ENCODE assay signal across 8 cellular contexts in genomic region chr10:97025613-97026242, GRCh38.
A peak's percentile ranks its signal among the peaks of the same experiment; 100 is the strongest.
DNase-seq lines count a peak whose midpoint lies in the region; ATAC-seq and TF ChIP-seq lines count a peak whose summit lies in the region.

No MANE protein-coding gene starts in this region.

- no peaks in the 10 kb centered on the region for H4K20me1 ChIP-seq in neural cell (ENCODE audit: insufficient read depth)

- DNase-seq in A172 (ENCODE audit: low spot score) (peak; percentile 28), NCI-H82 treated with DMSO at 0.1 percent for 48 hours (lab: John Stamatoyannopoulos, UW; ENCODE audit: unreplicated experiment) (peak; percentile 18), activated T-cell treated with anti-CD3 and anti-CD28 coated beads for 48 hours (ENCODE audit: low read depth) (peak; percentile 36), fibroblast of pulmonary artery (ENCODE audit: low read depth) (peak; percentile 63), tibial artery (peak; percentile 35 to 65)

- TF ChIP-seq CTCF in GM12874 (IDR thresholded peaks at IDR 0.05; ENCODE audit: insufficient read depth, low read depth, low read length) (peak; percentile 82), fibroblast of pulmonary artery (IDR thresholded peaks at IDR 0.05; ENCODE audit: low read length, missing control alignments) (peak; percentile 61), neural cell (IDR thresholded peaks at IDR 0.05; ENCODE audit: poor library complexity, severe bottlenecking) (peak; percentile 55), tibial artery (IDR thresholded peaks at IDR 0.05) (peak; percentile 56 to 67)

- ATAC-seq in HG03280 (IDR thresholded peaks at IDR 0.05; ENCODE audit: unreplicated experiment): no peak

- H3K9ac ChIP-seq in neural cell (ENCODE audit: low read length): no peak overlapping the region

- H3K4me2 ChIP-seq in neural cell (ENCODE audit: low read length): no peak overlapping the region

- H2AFZ ChIP-seq in neural cell (ENCODE audit: low read depth, low read length): no peak overlapping the region

- no peaks in the 10 kb centered on the region for H3F3A ChIP-seq in neural cell (ENCODE audit: insufficient read depth, low read length, poor library complexity, severe bottlenecking)

- H3K27ac ChIP-seq in neural cell (ENCODE audit: low read length) (no peak overlapping the region), tibial artery (peak overlapping the region in 1 of 2 donors; percentile 59)

- H3K27me3 ChIP-seq in neural cell (ENCODE audit: insufficient read depth, low read depth, low read length) (no peaks in the 10 kb centered on the region), tibial artery (peaks cover 0 to 4% of the 10 kb centered on the region in 2 donors)

- no peaks in the 10 kb centered on the region for H3K36me3 ChIP-seq in neural cell (ENCODE audit: insufficient read depth, low read length)
- H3K36me3 ChIP-seq in tibial artery: no peaks in the 10 kb centered on the region

- peaks cover 0 to 31% (median 23%) of the 10 kb centered on the region in 4 donors for H3K4me1 ChIP-seq in tibial artery

- no peaks in the 10 kb centered on the region for H3K79me2 ChIP-seq in neural cell (replicated peaks; ENCODE audit: insufficient read depth, low read length)

- H3K4me3 ChIP-seq in fibroblast of pulmonary artery (replicated peaks; ENCODE audit: low read depth, low read length) (no peak overlapping the region), neural cell (ENCODE audit: low read length) (no peak overlapping the region), tibial artery (no peak overlapping the region)

- peak; percentile 28 for TF ChIP-seq RAD21 in neural cell (conservative IDR thresholded peaks at IDR 0.05)

- intact Hi-C loops in tibial artery (cut with DNase I; ENCODE audit: low total_unique reads): loop anchor here (10.0 kb wide), 1 partner anchor 201 kb away; no protein-coding TSS in a partner anchor

- H3K9me3 ChIP-seq in neural cell (ENCODE audit: low read length) (no peaks in the 10 kb centered on the region), tibial artery (no peaks in the 10 kb centered on the region)

- H3K9me2 ChIP-seq in neural cell (ENCODE audit: insufficient read depth, low read length): no peaks in the 10 kb centered on the region

- no peak for TF ChIP-seq EP300 in neural cell (conservative IDR thresholded peaks at IDR 0.05; ENCODE audit: poor library complexity, severe bottlenecking)

TF ChIP-seq in neural cell, 6 proteins besides CTCF, POLR2A, EP300 and RAD21:
- TF ChIP-seq MXI1 (conservative IDR thresholded peaks at IDR 0.05; ENCODE audit: poor library complexity, severe bottlenecking) (no peak), SMC3 (conservative IDR thresholded peaks at IDR 0.05; ENCODE audit: poor library complexity) (peak; percentile 39), TAF1 (IDR thresholded peaks at IDR 0.05; ENCODE audit: low read depth) (no peak), POLR2AphosphoS5 (IDR thresholded peaks at IDR 0.05) (no peak), REST (IDR thresholded peaks at IDR 0.05; ENCODE audit: borderline replicate concordance) (no peak), EZH2 (IDR thresholded peaks at IDR 0.05; ENCODE audit: borderline replicate concordance, insufficient read depth, low read length, poor library complexity, severe bottlenecking) (no peak)
TF ChIP-seq in neural cell: peak in this region for 1.
